Comparison of ENCODE assay signal across 1 cellular context in genomic region chr6:149864578-149865535, GRCh38.
A peak's percentile ranks its signal among the peaks of the same experiment; 100 is the strongest.
TF ChIP-seq lines count a peak whose summit lies in the region.

No MANE protein-coding gene starts in this region.

TF ChIP-seq in HEK293, 187 proteins besides CTCF, POLR2A, EP300 and RAD21 (continued from another document and continues in another):
- TF ChIP-seq ZNF518A (tag by site-specific recombination; conservative IDR thresholded peaks at IDR 0.05; ENCODE audit: low read depth), result no peak
- TF ChIP-seq ZNF366 (tag by site-specific recombination; conservative IDR thresholded peaks at IDR 0.05), result no peak
- TF ChIP-seq MYNN (tag by site-specific recombination; IDR thresholded peaks at IDR 0.05; ENCODE audit: borderline replicate concordance), result no peak
- TF ChIP-seq ZNF544 (tag by site-specific recombination; IDR thresholded peaks at IDR 0.05), result no peak
- TF ChIP-seq ZNF266 (tag by site-specific recombination; IDR thresholded peaks at IDR 0.05; ENCODE audit: low read depth), result no peak
- TF ChIP-seq SP3 (tag by site-specific recombination; IDR thresholded peaks at IDR 0.05), result peak; percentile 67
- no peak for TF ChIP-seq BCL11A (tag by site-specific recombination; IDR thresholded peaks at IDR 0.05; ENCODE audit: low read depth)
- no peak for TF ChIP-seq ZNF549 (tag by site-specific recombination; IDR thresholded peaks at IDR 0.05)
- TF ChIP-seq ZNF48 (tag by site-specific recombination; IDR thresholded peaks at IDR 0.05), result no peak
- no peak for TF ChIP-seq ZNF280C (tag by site-specific recombination; IDR thresholded peaks at IDR 0.05)
- no peak for TF ChIP-seq ZNF394 (tag by site-specific recombination; IDR thresholded peaks at IDR 0.05; ENCODE audit: borderline replicate concordance)
- 0 out of 2 replicates have a peak, but pooled peaks have one; percentile 66 for TF ChIP-seq ZBTB7A (tag by site-specific recombination; IDR thresholded peaks at IDR 0.05; ENCODE audit: low read depth)
- no peak for TF ChIP-seq ZNF155 (tag by site-specific recombination; IDR thresholded peaks at IDR 0.05)
- peak; percentile 28; the same call in 1 of the 2 replicates for TF ChIP-seq ZSCAN4 (tag by site-specific recombination; IDR thresholded peaks at IDR 0.05)
- TF ChIP-seq KLF9 (tag by site-specific recombination; IDR thresholded peaks at IDR 0.05; ENCODE audit: low read depth), result 0 out of 2 replicates have a peak, but pooled peaks have one; percentile 9
- 0 out of 2 replicates have a peak, but pooled peaks have one; percentile 5 for TF ChIP-seq GFI1B (tag by site-specific recombination; IDR thresholded peaks at IDR 0.05)
- no peak for TF ChIP-seq KLF8 (tag by site-specific recombination; IDR thresholded peaks at IDR 0.05)
- TF ChIP-seq ZNF16 (tag by site-specific recombination; IDR thresholded peaks at IDR 0.05; ENCODE audit: low read depth), result no peak
- TF ChIP-seq BCL6B (tag by site-specific recombination; IDR thresholded peaks at IDR 0.05), result no peak
- no peak for TF ChIP-seq ZNF626 (tag by site-specific recombination; IDR thresholded peaks at IDR 0.05)
- TF ChIP-seq ZNF610 (tag by site-specific recombination; IDR thresholded peaks at IDR 0.05; ENCODE audit: borderline replicate concordance), result no peak
- TF ChIP-seq ZNF776 (tag by site-specific recombination; IDR thresholded peaks at IDR 0.05; ENCODE audit: borderline replicate concordance), result no peak
- TF ChIP-seq ZNF777 (tag by site-specific recombination; IDR thresholded peaks at IDR 0.05; ENCODE audit: borderline replicate concordance), result peak; percentile 64; the same call in 1 of the 2 replicates
- TF ChIP-seq ZSCAN30 (tag by site-specific recombination; IDR thresholded peaks at IDR 0.05), result peak; percentile 15; the same call in 1 of the 2 replicates
- TF ChIP-seq ZNF280D (tag by site-specific recombination; IDR thresholded peaks at IDR 0.05), result no peak
- TF ChIP-seq ZNF26 (tag by site-specific recombination; IDR thresholded peaks at IDR 0.05), result no peak
- TF ChIP-seq ZSCAN16 (tag by site-specific recombination; IDR thresholded peaks at IDR 0.05), result no peak
- TF ChIP-seq ZNF121 (tag by site-specific recombination; IDR thresholded peaks at IDR 0.05), result no peak
- TF ChIP-seq ZFP69B (tag by site-specific recombination; IDR thresholded peaks at IDR 0.05), result no peak
- no peak for TF ChIP-seq ZNF221 (tag by site-specific recombination; IDR thresholded peaks at IDR 0.05; ENCODE audit: borderline replicate concordance)
- 0 out of 2 replicates have a peak, but pooled peaks have one; percentile 5 for TF ChIP-seq ZNF398 (tag by site-specific recombination; IDR thresholded peaks at IDR 0.05)
- no peak; the same call in 1 of the 2 replicates for TF ChIP-seq KLF17 (tag by site-specific recombination; IDR thresholded peaks at IDR 0.05)
- no peak for TF ChIP-seq ZNF148 (tag by site-specific recombination; IDR thresholded peaks at IDR 0.05; ENCODE audit: borderline replicate concordance)
- TF ChIP-seq YY1 (tag by site-specific recombination; IDR thresholded peaks at IDR 0.05), result no peak
- TF ChIP-seq HOXC10 (CRISPR knock-in tag; IDR thresholded peaks at IDR 0.05), result no peak
- TF ChIP-seq HOXA7 (CRISPR knock-in tag; IDR thresholded peaks at IDR 0.05; ENCODE audit: borderline replicate concordance), result no peak
- TF ChIP-seq ZNF146 (tag by site-specific recombination; IDR thresholded peaks at IDR 0.05), result no peak
- TF ChIP-seq GLI4 (tag by site-specific recombination; IDR thresholded peaks at IDR 0.05), result no peak
- no peak for TF ChIP-seq ZNF274 (IDR thresholded peaks at IDR 0.05; ENCODE audit: low read length)
- no peak for TF ChIP-seq ZNF274 (tag by site-specific recombination; IDR thresholded peaks at IDR 0.05; ENCODE audit: borderline replicate concordance)
- TF ChIP-seq ZNF501 (tag by site-specific recombination; IDR thresholded peaks at IDR 0.05), result peak; percentile 52; the same call in 1 of the 2 replicates
